Comparison of ENCODE assay signal across 1 cellular context in the genomic region with DNA sequence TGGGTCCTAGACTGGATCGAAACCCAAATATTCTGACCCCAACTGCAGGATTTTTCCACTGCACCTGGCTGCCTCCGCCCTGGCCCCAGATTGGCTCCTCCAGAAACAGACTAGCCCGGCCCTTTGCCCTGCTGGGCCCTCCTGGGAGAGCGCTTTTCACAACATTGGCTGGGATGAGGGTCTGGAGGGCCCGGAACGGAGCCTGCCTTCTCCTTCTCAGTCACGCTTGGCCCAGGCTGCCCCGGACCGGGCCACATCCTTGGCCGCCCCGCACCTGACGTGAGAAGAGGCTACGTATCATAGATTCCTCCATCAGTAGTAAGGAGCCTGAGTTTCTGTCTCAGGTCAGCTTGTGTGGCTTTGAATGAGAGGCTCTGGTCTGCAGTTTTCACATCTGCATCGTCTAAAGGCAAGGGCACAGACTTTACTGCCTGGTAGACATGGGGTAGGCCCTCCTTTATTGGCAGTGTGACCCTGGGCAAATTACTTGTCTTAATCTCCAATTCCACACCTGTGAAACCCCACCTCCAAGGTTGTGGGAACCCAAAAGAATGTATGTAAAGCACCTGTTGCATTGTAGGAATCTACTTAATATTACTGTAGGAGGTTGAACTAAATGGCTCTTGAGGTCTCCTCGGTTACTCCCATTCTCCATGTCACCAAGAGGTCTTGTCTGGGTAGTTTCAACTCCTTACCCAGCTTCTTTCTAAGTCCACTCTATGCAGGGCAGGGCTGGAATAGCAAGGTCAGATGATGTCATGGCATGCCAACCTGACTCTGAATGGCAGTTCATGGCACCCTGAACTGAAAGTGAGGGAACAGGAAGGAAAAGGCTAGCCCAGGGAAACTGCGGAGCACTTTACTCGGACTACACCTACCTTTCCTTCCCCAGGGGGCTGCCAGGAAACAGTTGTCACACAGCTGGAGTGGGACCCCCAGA.
TF ChIP-seq lines count a peak whose summit lies in the region.

No MANE protein-coding gene starts in this region.

TF ChIP-seq in K562, 482 proteins besides CTCF, POLR2A, EP300 and RAD21:
- TF ChIP-seq ZFX (CRISPR knock-in tag; IDR thresholded peaks at IDR 0.05) (peak; percentile 82), ZNF124 (CRISPR knock-in tag; IDR thresholded peaks at IDR 0.05) (no peak), CTBP1 (IDR thresholded peaks at IDR 0.05; ENCODE audit: borderline replicate concordance) (0 out of 2 replicates have a peak, but pooled peaks have one; percentile 67), VEZF1 (CRISPR knock-in tag; IDR thresholded peaks at IDR 0.05) (no peak), SRSF9 (IDR thresholded peaks at IDR 0.05; ENCODE audit: borderline replicate concordance, low read depth, low read length) (no peak), ATF7 (IDR thresholded peaks at IDR 0.05) (peak; percentile 5; the same call in 1 of the 2 replicates), L3MBTL2 (IDR thresholded peaks at IDR 0.05) (0 out of 2 replicates have a peak, but pooled peaks have one; percentile 40), FOSL1 (tag; conservative IDR thresholded peaks at IDR 0.05) (0 out of 2 replicates have a peak, but pooled peaks have one; percentile 26), ARID2 (IDR thresholded peaks at IDR 0.05) (no peak)
- TF ChIP-seq, protein P1, sequence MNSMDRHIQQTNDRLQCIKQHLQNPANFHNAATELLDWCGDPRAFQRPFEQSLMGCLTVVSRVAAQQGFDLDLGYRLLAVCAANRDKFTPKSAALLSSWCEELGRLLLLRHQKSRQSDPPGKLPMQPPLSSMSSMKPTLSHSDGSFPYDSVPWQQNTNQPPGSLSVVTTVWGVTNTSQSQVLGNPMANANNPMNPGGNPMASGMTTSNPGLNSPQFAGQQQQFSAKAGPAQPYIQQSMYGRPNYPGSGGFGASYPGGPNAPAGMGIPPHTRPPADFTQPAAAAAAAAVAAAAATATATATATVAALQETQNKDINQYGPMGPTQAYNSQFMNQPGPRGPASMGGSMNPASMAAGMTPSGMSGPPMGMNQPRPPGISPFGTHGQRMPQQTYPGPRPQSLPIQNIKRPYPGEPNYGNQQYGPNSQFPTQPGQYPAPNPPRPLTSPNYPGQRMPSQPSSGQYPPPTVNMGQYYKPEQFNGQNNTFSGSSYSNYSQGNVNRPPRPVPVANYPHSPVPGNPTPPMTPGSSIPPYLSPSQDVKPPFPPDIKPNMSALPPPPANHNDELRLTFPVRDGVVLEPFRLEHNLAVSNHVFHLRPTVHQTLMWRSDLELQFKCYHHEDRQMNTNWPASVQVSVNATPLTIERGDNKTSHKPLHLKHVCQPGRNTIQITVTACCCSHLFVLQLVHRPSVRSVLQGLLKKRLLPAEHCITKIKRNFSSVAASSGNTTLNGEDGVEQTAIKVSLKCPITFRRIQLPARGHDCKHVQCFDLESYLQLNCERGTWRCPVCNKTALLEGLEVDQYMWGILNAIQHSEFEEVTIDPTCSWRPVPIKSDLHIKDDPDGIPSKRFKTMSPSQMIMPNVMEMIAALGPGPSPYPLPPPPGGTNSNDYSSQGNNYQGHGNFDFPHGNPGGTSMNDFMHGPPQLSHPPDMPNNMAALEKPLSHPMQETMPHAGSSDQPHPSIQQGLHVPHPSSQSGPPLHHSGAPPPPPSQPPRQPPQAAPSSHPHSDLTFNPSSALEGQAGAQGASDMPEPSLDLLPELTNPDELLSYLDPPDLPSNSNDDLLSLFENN (IDR thresholded peaks at IDR 0.05; ENCODE audit: low read depth in 2 of 2, low read length in 2 of 2), result 0 out of 4 replicates have a peak, but pooled peaks of 1 of the 2 experiments have one; percentile 28
